Comparison of ENCODE assay signal across 13 cellular contexts in the genomic region with DNA sequence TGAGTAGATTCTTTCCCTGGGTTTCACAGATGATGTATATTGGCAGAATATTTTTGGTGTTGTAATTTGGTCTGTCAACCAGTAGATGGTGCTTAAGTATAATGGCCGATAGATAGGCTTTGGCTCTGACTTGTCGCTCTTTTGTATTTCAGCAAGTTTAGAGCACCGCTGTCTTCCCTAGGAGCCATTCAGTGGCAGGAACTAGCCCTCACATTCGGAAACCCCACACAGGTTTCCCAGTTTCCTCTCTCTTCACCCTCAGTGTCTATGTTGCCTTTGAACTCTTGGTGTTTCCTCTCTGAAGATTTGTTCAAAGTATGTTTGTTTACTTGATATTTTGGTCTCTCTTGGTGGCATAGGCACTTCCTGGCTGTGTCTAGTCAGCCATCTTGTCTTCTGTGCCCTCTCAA.
DNase-seq lines count a peak whose midpoint lies in the region; ATAC-seq, FAIRE-seq and TF ChIP-seq lines count a peak whose summit lies in the region.
"Had no signal": no experiment of that assay in that cellular context is flagged by ENCODE, and none has a peak within 500 bp of the region (broad histone marks: within the 10 kb centered on the region; RNA-seq: fewer than 3 reads in every experiment).

No MANE protein-coding gene starts in this region.

- H3K79me2 ChIP-seq in SK-N-SH (ENCODE audit: insufficient read depth) (peaks cover 12% of the 10 kb centered on the region; the same call in 1 of the 2 replicates), K562 (ENCODE audit: control insufficient read depth, insufficient read depth, low read length) (no peaks in the 10 kb centered on the region)

- no peak overlapping the region for H2AFZ ChIP-seq in SK-N-SH (ENCODE audit: low read depth)
- H2AFZ ChIP-seq in K562 (ENCODE audit: low read depth, low read length), result no peak overlapping the region

- no peak for TF ChIP-seq POLR2A in K562 (conservative IDR thresholded peaks at IDR 0.05)

- H3K4me3 Mint-ChIP-seq in neural crest cell, result no peak overlapping the region
- H3K4me3 Mint-ChIP-seq: nephron had no signal

- H4K20me1 ChIP-seq in SK-N-SH (ENCODE audit: insufficient read depth) (no peaks in the 10 kb centered on the region), K562 (replicated peaks; ENCODE audit: control insufficient read depth, insufficient read depth, low read length) (no peaks in the 10 kb centered on the region)
- H4K20me1 ChIP-seq: BLaER1 had no signal

- H3K9ac ChIP-seq in SK-N-SH, result no peak overlapping the region
- H3K9ac ChIP-seq in K562 (ENCODE audit: insufficient read depth in 1 of 2, low read depth in 2 of 2, low read length in 2 of 2), result no peak overlapping the region
- H3K9ac ChIP-seq: BLaER1 had no signal

- peaks cover 41% of the 10 kb centered on the region for H3K36me3 Mint-ChIP-seq in neural crest cell (ENCODE audit: low read depth)

- DNase-seq in SK-N-SH (no peak), LoVo (ENCODE audit: low spot score) (peak; percentile 38), K562 (ENCODE audit: extremely low read depth in 1 of 4, low spot score in 3 of 4) (peak; percentile 1 to 4 (median 2)), neural crest cell (ENCODE audit: low read depth, low spot score) (no peak), NCI-H446 treated with DMSO at 0.1 percent for 48 hours (lab: John Stamatoyannopoulos, UW) (no peak), NCI-H2196 treated with DMSO at 0.1 percent for 48 hours (lab: John Stamatoyannopoulos, UW; ENCODE audit: unreplicated experiment) (no peak)
- DNase-seq: activated CD4-positive, alpha-beta T cell treated with anti-CD3 and anti-CD28 coated beads for 1 hour; NCI-H1417; stimulated activated CD8-positive, alpha-beta memory T cell treated with anti-CD3 and anti-CD28 coated beads, Interleukin-4, amount 100 ng/mL, for 48 hours had no signal

- POLR2A ChIA-PET in SK-N-SH (lab: Yijun Ruan, JAX) (no interaction called here), K562 (lab: Yijun Ruan, JAX) (no interaction called here)

- H3K27ac Mint-ChIP-seq in neural crest cell (ENCODE audit: unreplicated experiment), result no peak overlapping the region
- H3K27ac Mint-ChIP-seq: nephron had no signal

- H3K9me2 ChIP-seq in SK-N-SH, result no peaks in the 10 kb centered on the region

- ATAC-seq in SK-N-SH treated with all-trans-retinoic acid at 6 μM for 48 hours, result no peak
- no peak for ATAC-seq in K562
- ATAC-seq in HG03342 (IDR thresholded peaks at IDR 0.05; ENCODE audit: unreplicated experiment), result no peak

- no peak; the same call in 1 of the 2 replicates for TF ChIP-seq RAD21 in SK-N-SH (IDR thresholded peaks at IDR 0.05; ENCODE audit: low read length)
- TF ChIP-seq RAD21 in K562 (CRISPR knock-in tag; conservative IDR thresholded peaks at IDR 0.05 in 1 of 2, IDR thresholded peaks at IDR 0.05 in 1 of 2), result peak in 1 of 2 experiments; percentile 11; a peak in 1 of 4 replicates

- no peaks in the 10 kb centered on the region for H3F3A ChIP-seq in SK-N-SH (replicated peaks; ENCODE audit: insufficient read depth)

- no peaks in the 10 kb centered on the region for H3K9me1 ChIP-seq in K562 (ENCODE audit: control insufficient read depth, insufficient read depth, low read length)

- no TSS peak for BruUV-seq in K562 (replicated peaks; lab: Mats Ljungman, UMichigan)

- H3K27ac ChIP-seq in SK-N-SH (ENCODE audit: low read depth in 2 of 2, low read length in 1 of 2) (no peak overlapping the region), K562 (ENCODE audit: extremely low read depth, low read depth, low read length) (no peak overlapping the region)
- H3K27ac ChIP-seq: BLaER1 had no signal

- H3K27me3 ChIP-seq in SK-N-SH (ENCODE audit: insufficient read depth) (no peaks in the 10 kb centered on the region), K562 (ENCODE audit: control insufficient read depth in 2 of 2, insufficient read depth in 2 of 2, low read length in 2 of 2) (no peaks in the 10 kb centered on the region)
- H3K27me3 ChIP-seq: BLaER1 had no signal

- WGBS in SK-N-SH (ENCODE audit: low lambda C conversion rate), result 91% methylated on average over 4 of the region's 4 CpGs
- 0% methylated on average over 1 of the region's 4 CpGs for WGBS in K562 (ENCODE audit: insufficient coverage, low coverage, missing lambda C conversion rate)

- H3K4me2 ChIP-seq in SK-N-SH (no peak overlapping the region), K562 (ENCODE audit: insufficient read depth, low read length) (no peak overlapping the region)
- H3K4me2 ChIP-seq: BLaER1 had no signal

- FAIRE-seq in K562 (lab: Jason Lieb, UNC), result no peak

- no peaks in the 10 kb centered on the region for H3K36me3 ChIP-seq in SK-N-SH (replicated peaks in 1 of 2; ENCODE audit: control insufficient read depth in 1 of 2, insufficient read depth in 2 of 2, low read length in 1 of 2)
- H3K36me3 ChIP-seq in K562 (ENCODE audit: control insufficient read depth, insufficient read depth, low read length), result no peaks in the 10 kb centered on the region
- H3K36me3 ChIP-seq: BLaER1 had no signal

- TF ChIP-seq CTCF in SK-N-SH (IDR thresholded peaks at IDR 0.05), result peak; percentile 37; the same call in 1 of the 2 replicates
- TF ChIP-seq CTCF in K562 (IDR thresholded peaks at IDR 0.05 in 2 of 3, conservative IDR thresholded peaks at IDR 0.05 in 1 of 3; ENCODE audit: insufficient read depth in 2 of 3, low read depth in 1 of 3, low read length in 3 of 3), result peak; percentile 14 to 25 (median 18); a peak in 2 of 6 replicates
- TF ChIP-seq CTCF in neural crest cell (conservative IDR thresholded peaks at IDR 0.05), result peak; percentile 40

- peak overlapping the region in 1 of 2 experiments; percentile 30; a peak in 1 of 4 replicates for H3K4me3 ChIP-seq in SK-N-SH (ENCODE audit: low read depth in 2 of 2, low read length in 1 of 2)
- H3K4me3 ChIP-seq in K562, result no peak overlapping the region
- H3K4me3 ChIP-seq: BLaER1 had no signal

- H3K27me3 Mint-ChIP-seq in neural crest cell (ENCODE audit: low read depth), result no peaks in the 10 kb centered on the region

- H3K9me3 ChIP-seq in SK-N-SH, result 0 out of 2 replicates have a peak, but pooled peaks cover 12% of the 10 kb centered on the region
- H3K9me3 ChIP-seq in K562 (replicated peaks; ENCODE audit: control insufficient read depth, insufficient read depth, low read depth, low read length), result no peaks in the 10 kb centered on the region

- H3K9me3 Mint-ChIP-seq in neural crest cell, result peaks cover 29% of the 10 kb centered on the region

- H3K4me1 ChIP-seq in SK-N-SH (ENCODE audit: control insufficient read depth in 1 of 2, insufficient read depth in 2 of 2, low read depth in 1 of 2, low read length in 1 of 2) (no peaks in the 10 kb centered on the region), K562 (replicated peaks in 1 of 2; ENCODE audit: control insufficient read depth in 2 of 2, insufficient read depth in 2 of 2, low read length in 2 of 2) (no peaks in the 10 kb centered on the region)
- H3K4me1 ChIP-seq: BLaER1 had no signal

- intact Hi-C loops in K562 (cut with micrococcal nuclease), result no loop called here

- CTCF ChIA-PET in SK-N-SH (lab: Yijun Ruan, JAX), result no interaction called here
- CTCF ChIA-PET in K562 (lab: Yijun Ruan, JAX; ENCODE audit: low intra/inter-chr PET ratio), result no interaction called here

- in situ Hi-C loops in K562 (cut with MboI), result no loop called here

- TF ChIP-seq EP300 in SK-N-SH (IDR thresholded peaks at IDR 0.05; ENCODE audit: borderline replicate concordance in 1 of 2, low read depth in 1 of 2, low read length in 1 of 2), result no peak
- TF ChIP-seq EP300 in K562 (IDR thresholded peaks at IDR 0.05; ENCODE audit: low read length), result no peak

- H3K4me1 Mint-ChIP-seq in neural crest cell, result peaks cover 20% of the 10 kb centered on the region
- H3K4me1 Mint-ChIP-seq: nephron had no signal

TF ChIP-seq in SK-N-SH, 30 proteins besides CTCF, POLR2A, EP300 and RAD21 (continues in another document):
- no peak for TF ChIP-seq MEF2A (IDR thresholded peaks at IDR 0.05; ENCODE audit: borderline replicate concordance, low read depth)
- TF ChIP-seq TCF12 (IDR thresholded peaks at IDR 0.05), result no peak

TF ChIP-seq in SK-N-SH treated with all-trans-retinoic acid at 6 μM for 48 hours, 23 proteins besides CTCF, POLR2A, EP300 and RAD21 (continues in another document):
- TF ChIP-seq, protein P1, sequence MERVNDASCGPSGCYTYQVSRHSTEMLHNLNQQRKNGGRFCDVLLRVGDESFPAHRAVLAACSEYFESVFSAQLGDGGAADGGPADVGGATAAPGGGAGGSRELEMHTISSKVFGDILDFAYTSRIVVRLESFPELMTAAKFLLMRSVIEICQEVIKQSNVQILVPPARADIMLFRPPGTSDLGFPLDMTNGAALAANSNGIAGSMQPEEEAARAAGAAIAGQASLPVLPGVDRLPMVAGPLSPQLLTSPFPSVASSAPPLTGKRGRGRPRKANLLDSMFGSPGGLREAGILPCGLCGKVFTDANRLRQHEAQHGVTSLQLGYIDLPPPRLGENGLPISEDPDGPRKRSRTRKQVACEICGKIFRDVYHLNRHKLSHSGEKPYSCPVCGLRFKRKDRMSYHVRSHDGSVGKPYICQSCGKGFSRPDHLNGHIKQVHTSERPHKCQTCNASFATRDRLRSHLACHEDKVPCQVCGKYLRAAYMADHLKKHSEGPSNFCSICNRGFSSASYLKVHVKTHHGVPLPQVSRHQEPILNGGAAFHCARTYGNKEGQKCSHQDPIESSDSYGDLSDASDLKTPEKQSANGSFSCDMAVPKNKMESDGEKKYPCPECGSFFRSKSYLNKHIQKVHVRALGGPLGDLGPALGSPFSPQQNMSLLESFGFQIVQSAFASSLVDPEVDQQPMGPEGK (CRISPR knock-in tag; IDR thresholded peaks at IDR 0.05; ENCODE audit: borderline replicate concordance), result no peak
- TF ChIP-seq ARNTL (CRISPR knock-in tag; IDR thresholded peaks at IDR 0.05; ENCODE audit: borderline replicate concordance, low read depth), result no peak

TF ChIP-seq in K562, 482 proteins besides CTCF, POLR2A, EP300 and RAD21 (continues in another document):
- TF ChIP-seq, protein P2, sequence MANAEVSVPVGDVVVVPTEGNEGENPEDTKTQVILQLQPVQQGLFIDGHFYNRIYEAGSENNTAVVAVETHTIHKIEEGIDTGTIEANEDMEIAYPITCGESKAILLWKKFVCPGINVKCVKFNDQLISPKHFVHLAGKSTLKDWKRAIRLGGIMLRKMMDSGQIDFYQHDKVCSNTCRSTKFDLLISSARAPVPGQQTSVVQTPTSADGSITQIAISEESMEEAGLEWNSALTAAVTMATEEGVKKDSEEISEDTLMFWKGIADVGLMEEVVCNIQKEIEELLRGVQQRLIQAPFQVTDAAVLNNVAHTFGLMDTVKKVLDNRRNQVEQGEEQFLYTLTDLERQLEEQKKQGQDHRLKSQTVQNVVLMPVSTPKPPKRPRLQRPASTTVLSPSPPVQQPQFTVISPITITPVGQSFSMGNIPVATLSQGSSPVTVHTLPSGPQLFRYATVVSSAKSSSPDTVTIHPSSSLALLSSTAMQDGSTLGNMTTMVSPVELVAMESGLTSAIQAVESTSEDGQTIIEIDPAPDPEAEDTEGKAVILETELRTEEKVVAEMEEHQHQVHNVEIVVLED (CRISPR knock-in tag; IDR thresholded peaks at IDR 0.05), result no peak

Comparison
In these comparisons a context has a peak if more than half of its experiments do, and no peak if none do; other contexts are left out.
1. DNase-seq: peak in LoVo (single experiment) and K562 (4 of 4); none in SK-N-SH (single experiment), neural crest cell (single experiment), NCI-H446 treated with DMSO at 0.1 percent for 48 hours (single experiment) and NCI-H2196 treated with DMSO at 0.1 percent for 48 hours (single experiment).
2. Peak in every context shown above with its lines, with median percentiles within 50 percentile points of each other: CTCF ChIP-seq.